In the genomic region with DNA sequence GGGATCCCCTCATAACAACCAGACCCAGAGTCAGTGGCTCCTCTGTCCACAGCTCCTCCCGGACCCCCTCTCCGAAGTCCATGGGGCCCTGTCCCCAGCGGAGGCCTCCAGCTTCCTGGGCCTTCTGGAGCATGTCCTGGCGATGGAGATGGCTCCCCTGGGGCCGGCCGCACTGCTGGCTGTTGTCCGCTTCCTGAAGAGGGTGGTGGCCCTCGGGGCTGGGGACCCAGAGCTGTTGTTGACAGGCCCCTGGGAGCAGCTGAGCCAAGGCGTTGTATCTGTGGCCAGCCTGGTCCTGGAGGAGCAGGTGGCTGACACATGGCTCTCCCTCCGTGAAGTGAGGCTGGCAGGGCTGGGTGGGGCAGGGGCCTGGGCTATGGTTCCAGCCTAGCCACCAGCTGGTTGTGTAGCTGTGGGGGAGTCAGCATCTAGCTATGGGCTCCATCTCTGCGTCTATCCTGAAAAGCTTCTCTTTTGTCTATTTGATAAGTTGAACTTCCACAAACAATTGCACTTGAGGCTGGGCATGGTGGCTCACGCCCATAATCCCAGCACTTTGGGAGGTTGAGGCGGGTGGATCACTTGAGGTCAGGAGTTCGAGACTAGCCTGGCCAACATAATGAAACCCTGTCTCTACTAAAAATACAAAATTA, we compare ENCODE assay signal across 31 cellular contexts. TPM values are rescaled to one million over a fixed set of nuclear protein-coding genes. Genes with fewer than 3 reads are reported as not detected.
A peak's percentile ranks its signal among the peaks of the same experiment; 100 is the strongest.
DNase-seq lines count a peak whose midpoint lies in the region; ATAC-seq, FAIRE-seq and TF ChIP-seq lines count a peak whose summit lies in the region.
"Had no signal": no experiment of that assay in that cellular context is flagged by ENCODE, and none has a peak within 500 bp of the region (broad histone marks: within the 10 kb centered on the region; RNA-seq: fewer than 3 reads in every experiment).

No MANE protein-coding gene starts in this region.

- H3K9me2 ChIP-seq in GM23338 (ENCODE audit: insufficient read depth), result no peaks in the 10 kb centered on the region

- no peak overlapping the region for H3K9ac ChIP-seq in kidney (ENCODE audit: low read length in 2 of 2)

- no peaks in the 10 kb centered on the region for H3K9me3 ChIP-seq in BE2C
- H3K9me3 ChIP-seq in kidney (ENCODE audit: control insufficient read depth in 1 of 2, low read length in 2 of 2), result no peaks in the 10 kb centered on the region
- H3K9me3 ChIP-seq: SJCRH30 had no signal

- H3K27me3 ChIP-seq in BE2C (peaks cover 8% of the 10 kb centered on the region), GM23338 (ENCODE audit: insufficient read depth) (peaks cover 27% of the 10 kb centered on the region)

- H3K4me1 ChIP-seq in BE2C (no peaks in the 10 kb centered on the region), kidney (ENCODE audit: control insufficient read depth in 1 of 2, insufficient read depth in 1 of 2, low read depth in 1 of 2, low read length in 2 of 2) (peaks cover 0 to 4% of the 10 kb centered on the region in 2 donors), GM23338 (ENCODE audit: insufficient read depth) (0 out of 2 replicates have a peak, but pooled peaks cover 8% of the 10 kb centered on the region)
- H3K4me1 ChIP-seq: SJCRH30 had no signal

- TF ChIP-seq CTCF in BE2C (IDR thresholded peaks at IDR 0.05; ENCODE audit: low read depth, low read length) (no peak), chondrocyte (IDR thresholded peaks at IDR 0.05) (no peak), kidney (IDR thresholded peaks at IDR 0.05; ENCODE audit: borderline replicate concordance, extremely low read depth, insufficient read depth) (no peak), GM23338 (conservative IDR thresholded peaks at IDR 0.05; ENCODE audit: low read depth in 2 of 2) (no peak)

- H3K27me3 Mint-ChIP-seq in chondrocyte (ENCODE audit: low read depth) (peaks cover 18% of the 10 kb centered on the region), GM23338 (ENCODE audit: insufficient read depth, low read depth, poor library complexity) (peaks cover 29% of the 10 kb centered on the region)

- intact Hi-C loops in posterior vena cava (cut with DNase I) (no loop called here), kidney (cut with DNase I) (no loop called here)

- H4K20me1 ChIP-seq in GM23338 (replicated peaks; ENCODE audit: insufficient read depth), result no peaks in the 10 kb centered on the region

- H3K27ac Mint-ChIP-seq in chondrocyte (ENCODE audit: unreplicated experiment) (no peak overlapping the region), GM23338 (no peak overlapping the region)
- H3K27ac Mint-ChIP-seq: T-cell had no signal

- no peaks in the 10 kb centered on the region for H3K79me2 ChIP-seq in GM23338 (replicated peaks; ENCODE audit: insufficient read depth)

- DNase-seq in BE2C (peak; percentile 41), Daoy (ENCODE audit: low read depth) (peak; percentile 2), chondrocyte (ENCODE audit: low spot score) (peak; percentile 85), posterior vena cava (ENCODE audit: low spot score) (peak; percentile 58), kidney (no peak), NCI-H128 (lab: John Stamatoyannopoulos, UW; ENCODE audit: unreplicated experiment) (no peak), GM23338 (ENCODE audit: low spot score) (no peak)
- DNase-seq: Calu3; CD8-positive, alpha-beta memory T cell; DMS79 treated with DMSO at 0.1 percent for 48 hours; Kasumi-1; NCI-H1092 treated with DMSO at 0.1 percent for 48 hours; NCI-H1436 treated with DMSO at 0.1 percent for 48 hours; NCI-H187 treated with DMSO at 0.1 percent for 48 hours; NCI-H2107; NCI-H446 treated with DMSO at 0.1 percent for 48 hours; NCI-H526; NCI-H82; NK-92 treated with Interleukin-12 subunit alpha and Interleukin-12 subunit beta, amount 100 ng/mL, for 24 hours; PC-3; SJCRH30; T-cell had no signal

- H3K36me3 ChIP-seq in BE2C (no peaks in the 10 kb centered on the region), kidney (ENCODE audit: control insufficient read depth in 1 of 2, insufficient read depth in 2 of 2, low read length in 2 of 2) (no peaks in the 10 kb centered on the region), GM23338 (ENCODE audit: insufficient read depth) (no peaks in the 10 kb centered on the region)
- H3K36me3 ChIP-seq: SJCRH30 had no signal

- no peak overlapping the region for H3K4me2 ChIP-seq in GM23338

- 0 out of 2 replicates have a peak, but pooled peaks cover 6% of the 10 kb centered on the region for H3F3A ChIP-seq in GM23338 (replicated peaks; ENCODE audit: low read depth)

- no peak for FAIRE-seq in kidney (lab: Jason Lieb, UNC)
- FAIRE-seq: H1, K562 had no signal

- H3K36me3 Mint-ChIP-seq in chondrocyte (ENCODE audit: low read depth), result no peaks in the 10 kb centered on the region
- no peaks in the 10 kb centered on the region for H3K36me3 Mint-ChIP-seq in GM23338 (ENCODE audit: low read depth)
- H3K36me3 Mint-ChIP-seq: CD8-positive, alpha-beta memory T cell; T-cell had no signal

- no peak overlapping the region for H2AFZ ChIP-seq in GM23338

- H3K27ac ChIP-seq in kidney (ENCODE audit: low read depth in 2 of 2, low read length in 2 of 2) (no peak overlapping the region), GM23338 (ENCODE audit: low read depth) (no peak overlapping the region)
- H3K27ac ChIP-seq: C4-2B, SJCRH30 had no signal

- H3K4me3 Mint-ChIP-seq in chondrocyte (ENCODE audit: unreplicated experiment) (no peak overlapping the region), GM23338 (no peak overlapping the region)
- H3K4me3 Mint-ChIP-seq: CD8-positive, alpha-beta memory T cell; T-cell had no signal

- H3K4me1 Mint-ChIP-seq in chondrocyte (ENCODE audit: low read depth), result peaks cover 7% of the 10 kb centered on the region
- H3K4me1 Mint-ChIP-seq in GM23338, result peaks cover 17% of the 10 kb centered on the region
- H3K4me1 Mint-ChIP-seq: CD8-positive, alpha-beta memory T cell had no signal

- no peaks in the 10 kb centered on the region for H3K9me3 Mint-ChIP-seq in chondrocyte (ENCODE audit: low read depth)
- no peaks in the 10 kb centered on the region; the same call in 2 of the 3 replicates for H3K9me3 Mint-ChIP-seq in GM23338
- H3K9me3 Mint-ChIP-seq: CD8-positive, alpha-beta memory T cell; T-cell had no signal

- H3K4me3 ChIP-seq in BE2C (ENCODE audit: low read depth, low read length) (no peak overlapping the region), kidney (ENCODE audit: low read length in 2 of 2) (no peak overlapping the region), GM23338 (no peak overlapping the region)
- H3K4me3 ChIP-seq: K562, SJCRH30 had no signal

- no peak for ATAC-seq in HG03159 (IDR thresholded peaks at IDR 0.05; ENCODE audit: unreplicated experiment)
- ATAC-seq in GM23338, result no peak
- ATAC-seq: HCT116, K562, PC-3, Right ventricle myocardium inferior, T-cell had no signal

TF ChIP-seq in GM23338, 12 proteins besides CTCF, POLR2A, EP300 and RAD21:
- TF ChIP-seq EZH2 (IDR thresholded peaks at IDR 0.05; ENCODE audit: low read depth, unreplicated experiment) (no peak), ETS1 (IDR thresholded peaks at IDR 0.05) (no peak), POLR2AphosphoS5 (IDR thresholded peaks at IDR 0.05; ENCODE audit: low read depth) (no peak), STAT1 (IDR thresholded peaks at IDR 0.05; ENCODE audit: unreplicated experiment) (no peak), JUNB (IDR thresholded peaks at IDR 0.05; ENCODE audit: unreplicated experiment) (no peak), EZH2phosphoT487 (IDR thresholded peaks at IDR 0.05; ENCODE audit: unreplicated experiment) (no peak)

RNA-seq across cellular contexts. Expression of gene ADGRD2, which starts 4.7 kb away (rescaled TPM):
- polyA plus RNA-seq in BE2C (2012; ENCODE audit: insufficient read depth, insufficient read length, low read depth), result 0.25 TPM
- 0.23 TPM in 1 of 2 replicates, not detected in the other for total RNA-seq in Daoy (2014; rRNA removed; shearing (Covaris generic))
- total RNA-seq in chondrocyte (not detected in 3 replicates), posterior vena cava (not detected), kidney (not detected)
- polyA plus RNA-seq in kidney (ENCODE audit: insufficient read depth, low read depth, low replicate concordance) (not detected), GM23338 (2016; fragmentation: Nextera tagmentation; extraction: Ambion mirVana) (0.78 and 0.89 TPM in 2 replicates)
- total RNA-seq in GM23338 (2014; rRNA removed; shearing (Covaris generic)), result 0.45 TPM in 1 of 2 replicates, not detected in the other
- total RNA-seq: A673; Calu3; CD8-positive, alpha-beta memory T cell; HT-29; K562; M059J; PC-3; Right ventricle myocardium inferior; SJCRH30; T-cell had no signal
- polyA plus RNA-seq: CD8-positive, alpha-beta memory T cell; K562 had no signal

RNA-seq across cellular contexts. Expression of gene PSMB7, which starts 39.7 kb away (rescaled TPM):
- 371 TPM for polyA plus RNA-seq in BE2C (2012; ENCODE audit: insufficient read depth, insufficient read length, low read depth)
- 557 and 640 TPM in 2 replicates for total RNA-seq in Daoy (2014; rRNA removed; shearing (Covaris generic))
- total RNA-seq in chondrocyte (105 to 132 TPM (median 108 TPM) in 3 replicates), posterior vena cava (10 to 100 TPM; 79.1 to 89.1 TPM), kidney (105 TPM)
- polyA plus RNA-seq in kidney (ENCODE audit: insufficient read depth, low read depth, low replicate concordance) (250 TPM), GM23338 (2016; fragmentation: Nextera tagmentation; extraction: Ambion mirVana) (238 and 268 TPM in 2 replicates)
- total RNA-seq in GM23338 (2014; rRNA removed; shearing (Covaris generic)), result 255 and 364 TPM in 2 replicates

RNA-seq across cellular contexts. Expression of gene NR5A1, which starts 52.3 kb away (rescaled TPM):
- polyA plus RNA-seq in BE2C (2012; ENCODE audit: insufficient read depth, insufficient read length, low read depth), result not detected
- total RNA-seq in Daoy (2014; rRNA removed; shearing (Covaris generic)), result not detected in 2 replicates
- total RNA-seq in chondrocyte (not detected in 3 replicates), posterior vena cava (under 1 TPM in 1 of 2 donors, not detected in 1; 0.14 TPM), kidney (not detected)
- polyA plus RNA-seq in kidney (ENCODE audit: insufficient read depth, low read depth, low replicate concordance) (not detected), GM23338 (2016; fragmentation: Nextera tagmentation; extraction: Ambion mirVana) (not detected in 2 replicates)
- 0.21 and 5.7 TPM in 2 replicates for total RNA-seq in GM23338 (2014; rRNA removed; shearing (Covaris generic))
- total RNA-seq: A673; Calu3; CD8-positive, alpha-beta memory T cell; PC-3; Right ventricle myocardium inferior; SJCRH30 had no signal
- polyA plus RNA-seq: CD8-positive, alpha-beta memory T cell had no signal

Comparison
In these comparisons a context has a peak if more than half of its experiments do, and no peak if none do; other contexts are left out.
1. DNase-seq: peak in BE2C (single experiment), Daoy (single experiment), chondrocyte (single experiment) and posterior vena cava (single experiment); none in kidney (single experiment), NCI-H128 (single experiment) and GM23338 (single experiment).